18 cellular contexts compared by ENCODE assay signal in the genomic region with DNA sequence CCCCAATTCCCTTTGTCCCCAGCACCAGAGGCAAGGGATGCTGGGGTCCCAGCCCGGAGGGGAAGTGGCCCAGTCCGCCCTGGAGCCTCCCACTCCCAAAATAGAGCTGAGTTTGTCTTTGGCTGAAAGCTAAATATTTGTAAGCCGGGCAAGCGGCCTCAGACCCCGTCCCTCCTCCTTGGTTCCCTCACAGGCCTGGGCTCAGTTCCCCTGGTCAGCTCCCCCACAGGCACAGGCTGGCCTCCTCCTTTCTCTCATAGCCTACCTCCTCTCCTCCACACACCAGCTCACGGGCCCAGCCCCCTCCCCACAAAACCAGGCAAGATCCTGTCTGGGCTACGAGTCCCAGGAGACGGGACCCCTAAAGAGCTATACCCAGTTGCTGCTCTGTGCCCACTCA. TPM values are rescaled to one million over a fixed set of nuclear protein-coding genes. Genes with fewer than 3 reads are reported as not detected.
DNase-seq lines count a peak whose midpoint lies in the region; ATAC-seq, FAIRE-seq and TF ChIP-seq lines count a peak whose summit lies in the region.
"Had no signal": no experiment of that assay in that cellular context is flagged by ENCODE, and none has a peak within 500 bp of the region (broad histone marks: within the 10 kb centered on the region; RNA-seq: fewer than 3 reads in every experiment).

No MANE protein-coding gene starts in this region.

- TF ChIP-seq CTCF in kidney (IDR thresholded peaks at IDR 0.05; ENCODE audit: borderline replicate concordance, extremely low read depth, insufficient read depth) (no peak), neural progenitor cell (IDR thresholded peaks at IDR 0.05) (no peak)

- H3K4me2 ChIP-seq in neural progenitor cell, result peak overlapping the region; percentile 61

- no peaks in the 10 kb centered on the region for H3K9me3 ChIP-seq in NT2/D1 (ENCODE audit: insufficient read depth, low read length)
- H3K9me3 ChIP-seq in kidney (ENCODE audit: control insufficient read depth in 1 of 2, low read length in 2 of 2), result no peaks in the 10 kb centered on the region
- H3K9me3 ChIP-seq in neural progenitor cell (ENCODE audit: low read depth), result no peaks in the 10 kb centered on the region
- no peaks in the 10 kb centered on the region for H3K9me3 ChIP-seq in MG63
- H3K9me3 ChIP-seq: Caco-2 had no signal

- H2AFZ ChIP-seq in neural progenitor cell (replicated peaks), result no peak overlapping the region

- no peaks in the 10 kb centered on the region for H4K20me1 ChIP-seq in neural progenitor cell (ENCODE audit: low read depth)

- peak overlapping the region; percentile 41 for H3K4me3 Mint-ChIP-seq in neural progenitor cell

- no peaks in the 10 kb centered on the region for H3K36me3 Mint-ChIP-seq in neural progenitor cell

- H3K36me3 ChIP-seq in NT2/D1 (ENCODE audit: insufficient read depth, insufficient read length, low read length), result no peaks in the 10 kb centered on the region
- no peaks in the 10 kb centered on the region for H3K36me3 ChIP-seq in kidney (ENCODE audit: control insufficient read depth in 1 of 2, insufficient read depth in 2 of 2, low read length in 2 of 2)
- H3K36me3 ChIP-seq in neural progenitor cell, result no peaks in the 10 kb centered on the region
- no peaks in the 10 kb centered on the region for H3K36me3 ChIP-seq in MG63

- FAIRE-seq in kidney (lab: Jason Lieb, UNC), result no peak
- FAIRE-seq: GM12892, H54 had no signal

- intact Hi-C loops in kidney (cut with DNase I), result loop anchor here (10.0 kb wide), 1 partner anchor 180 kb away; no protein-coding TSS in a partner anchor

- H3K9ac ChIP-seq in NT2/D1 (ENCODE audit: insufficient read length, low read depth), result peak overlapping the region; percentile 22
- no peak overlapping the region for H3K9ac ChIP-seq in kidney (ENCODE audit: low read length in 2 of 2)
- H3K9ac ChIP-seq in neural progenitor cell, result no peak overlapping the region

- peaks cover 2% of the 10 kb centered on the region for H3F3A ChIP-seq in neural progenitor cell (ENCODE audit: low read depth)

- DNase-seq in NT2/D1 (ENCODE audit: low read depth, low spot score), result no peak
- peak; percentile 55 for DNase-seq in kidney
- DNase-seq in neural progenitor cell (ENCODE audit: low spot score), result no peak
- DNase-seq in MG63, result no peak
- DNase-seq in ACHN, result no peak
- DNase-seq in NCI-H1417 treated with DMSO at 0.1 percent for 48 hours (lab: John Stamatoyannopoulos, UW), result no peak
- DNase-seq: Caco-2; CD8-positive, alpha-beta memory T cell; DND-41; GDM1; KBM-7 had no signal

- H3K27ac ChIP-seq in kidney (ENCODE audit: low read depth in 2 of 2, low read length in 2 of 2) (no peak overlapping the region), neural progenitor cell (no peak overlapping the region)
- H3K27ac ChIP-seq: HL-60 had no signal

- H3K27me3 ChIP-seq in NT2/D1 (ENCODE audit: insufficient read depth, insufficient read length) (peaks cover 5% of the 10 kb centered on the region), neural progenitor cell (no peaks in the 10 kb centered on the region), MG63 (peaks cover 2% of the 10 kb centered on the region; the same call in 1 of the 2 replicates)

- H3K4me3 ChIP-seq in NT2/D1 (ENCODE audit: insufficient read length, low read depth) (no peak overlapping the region), kidney (ENCODE audit: low read length in 2 of 2) (no peak overlapping the region), neural progenitor cell (no peak overlapping the region), MG63 (no peak overlapping the region)

- ATAC-seq in GM21576 (IDR thresholded peaks at IDR 0.05; ENCODE audit: unreplicated experiment), result no peak
- ATAC-seq: HCT116 had no signal

- peaks cover 23% of the 10 kb centered on the region for H3K4me1 ChIP-seq in NT2/D1 (ENCODE audit: insufficient read depth, insufficient read length)
- H3K4me1 ChIP-seq in kidney (ENCODE audit: control insufficient read depth in 1 of 2, insufficient read depth in 1 of 2, low read depth in 1 of 2, low read length in 2 of 2), result no peaks in the 10 kb centered on the region
- H3K4me1 ChIP-seq in neural progenitor cell, result peaks cover 36% of the 10 kb centered on the region

- no peaks in the 10 kb centered on the region for H3K9me3 Mint-ChIP-seq in neural progenitor cell
- H3K9me3 Mint-ChIP-seq: CD8-positive, alpha-beta memory T cell had no signal

- H3K79me2 ChIP-seq in neural progenitor cell (ENCODE audit: low read depth), result no peaks in the 10 kb centered on the region

- H3K4me1 Mint-ChIP-seq in neural progenitor cell, result peaks cover 38% of the 10 kb centered on the region

- H3K27ac Mint-ChIP-seq in neural progenitor cell, result peak overlapping the region; percentile 74

- in situ Hi-C loops in ACHN (cut with HindIII; ENCODE audit: low pct_ligation_motif_present, low pct_unique_long_range_greater_than_20kb, low sequenced_read_pairs), result no loop called here

- H3K27me3 Mint-ChIP-seq in neural progenitor cell (ENCODE audit: insufficient read depth, low read depth), result peaks cover 2% of the 10 kb centered on the region

RNA-seq across cellular contexts. Expression of gene SP7, which starts 1.3 kb away (rescaled TPM):
- total RNA-seq in kidney, result not detected
- polyA plus RNA-seq in kidney (ENCODE audit: insufficient read depth, low read depth, low replicate concordance), result not detected
- 0.74 and 0.90 TPM in 2 replicates for total RNA-seq in neural progenitor cell (ENCODE audit: low replicate concordance)
- not detected in 2 replicates for total RNA-seq in MG63 (2014; rRNA removed; shearing (Covaris generic); ENCODE audit: low replicate concordance)
- total RNA-seq: A172; Caco-2; CD8-positive, alpha-beta memory T cell had no signal
- polyA plus RNA-seq: BJ; CD8-positive, alpha-beta memory T cell had no signal

RNA-seq across cellular contexts. Expression of gene AAAS, which starts 13.4 kb away (rescaled TPM):
- total RNA-seq in kidney (46.2 TPM), neural progenitor cell (ENCODE audit: low replicate concordance) (51.0 and 105 TPM in 2 replicates)
- polyA plus RNA-seq in kidney (ENCODE audit: insufficient read depth, low read depth, low replicate concordance), result 43.4 TPM
- 75.6 and 114 TPM in 2 replicates for total RNA-seq in MG63 (2014; rRNA removed; shearing (Covaris generic); ENCODE audit: low replicate concordance)

RNA-seq across cellular contexts. Expression of gene MYG1, which starts 35.3 kb away (rescaled TPM):
- total RNA-seq in kidney, result 49.0 TPM
- 105 TPM for polyA plus RNA-seq in kidney (ENCODE audit: insufficient read depth, low read depth, low replicate concordance)
- 48.8 and 55.7 TPM in 2 replicates for total RNA-seq in neural progenitor cell (ENCODE audit: low replicate concordance)
- 30.8 and 42.8 TPM in 2 replicates for total RNA-seq in MG63 (2014; rRNA removed; shearing (Covaris generic); ENCODE audit: low replicate concordance)

RNA-seq across cellular contexts. Expression of gene PFDN5, which starts 39.5 kb away (rescaled TPM):
- total RNA-seq in kidney (439 TPM), neural progenitor cell (ENCODE audit: low replicate concordance) (425 and 443 TPM in 2 replicates)
- 1,405 TPM for polyA plus RNA-seq in kidney (ENCODE audit: insufficient read depth, low read depth, low replicate concordance)
- total RNA-seq in MG63 (2014; rRNA removed; shearing (Covaris generic); ENCODE audit: low replicate concordance), result 412 and 629 TPM in 2 replicates

RNA-seq across cellular contexts. Expression of gene SP1, which starts 45.2 kb away (rescaled TPM):
- total RNA-seq in kidney (126 TPM), neural progenitor cell (ENCODE audit: low replicate concordance) (67.8 and 71.0 TPM in 2 replicates)
- polyA plus RNA-seq in kidney (ENCODE audit: insufficient read depth, low read depth, low replicate concordance), result 15.1 TPM
- 22.3 and 26.3 TPM in 2 replicates for total RNA-seq in MG63 (2014; rRNA removed; shearing (Covaris generic); ENCODE audit: low replicate concordance)
